Comparison of ENCODE assay signal across 8 cellular contexts in genomic region chr11:73982595-73982989, GRCh38. TPM values are rescaled to one million over a fixed set of nuclear protein-coding genes. Genes with fewer than 3 reads are reported as not detected.
DNase-seq lines count a peak whose midpoint lies in the region; ATAC-seq and TF ChIP-seq lines count a peak whose summit lies in the region.

Gene UCP2 (minus strand): TSS chr11:73982843. CDS start chr11:73978378, 4,465 bp downstream.

- H3K4me3 ChIP-seq in Karpas-422 (ENCODE audit: low read length) (peak within 1 kb of the TSS; percentile 80), foreskin fibroblast (ENCODE audit: low read depth in 1 of 2, low read length in 2 of 2) (peak within 1 kb of the TSS; percentile 78 to 81), stomach (peak within 1 kb of the TSS; percentile 57 to 64 (median 62))

- no peak for TF ChIP-seq CTCF in foreskin fibroblast (IDR thresholded peaks at IDR 0.05; ENCODE audit: low read depth, low read length)
- no peak for TF ChIP-seq CTCF in neural crest cell (conservative IDR thresholded peaks at IDR 0.05)
- no peak for TF ChIP-seq CTCF in stomach (IDR thresholded peaks at IDR 0.05)

- peak within 1 kb of the TSS; percentile 94 for H3K4me3 Mint-ChIP-seq in neural crest cell

- peaks cover 65% of the 10 kb centered on the region for H3K4me1 ChIP-seq in Karpas-422 (ENCODE audit: low read length)
- peaks cover 26 to 62% (median 45%) of the 10 kb centered on the region in 4 donors for H3K4me1 ChIP-seq in stomach

- peaks cover 43% of the 10 kb centered on the region for H3K4me1 Mint-ChIP-seq in neural crest cell

- H3K27me3 ChIP-seq in Karpas-422 (ENCODE audit: low read length) (no peaks in the 10 kb centered on the region), stomach (no peaks in the 10 kb centered on the region)

- DNase-seq in DMS53 treated with DMSO at 0.1 percent for 48 hours (lab: John Stamatoyannopoulos, UW; ENCODE audit: unreplicated experiment) (peak; percentile 99), Karpas-422 (peak; percentile 92), foreskin fibroblast (peak; percentile 60 to 88), neural crest cell (ENCODE audit: low read depth, low spot score) (peak; percentile 68), stomach (peak; percentile 91)
- DNase-seq in activated T-helper 9 cell treated with anti-CD3 and anti-CD28 coated beads, Interleukin-2, amount 50 U/mL, for 16 hours (ENCODE audit: low read depth): peak; percentile 78

- TF ChIP-seq EP300 in stomach (IDR thresholded peaks at IDR 0.05): no peak

- H3K79me2 ChIP-seq in Karpas-422 (ENCODE audit: low read length): peaks cover 13% of the 10 kb centered on the region

- H4K20me1 ChIP-seq in Karpas-422 (ENCODE audit: insufficient read depth, low read depth, low read length): peaks cover 21% of the 10 kb centered on the region

- peak; percentile 90 for TF ChIP-seq POLR2A in Raji (IDR thresholded peaks at IDR 0.05; ENCODE audit: insufficient read depth, low read depth, low read length)
- no peak for TF ChIP-seq POLR2A in stomach (IDR thresholded peaks at IDR 0.05)

- peak within 1 kb of the TSS; percentile 96 for H3K27ac ChIP-seq in Karpas-422 (ENCODE audit: low read length)
- H3K27ac ChIP-seq in stomach: peak within 1 kb of the TSS; percentile 89 to 96 (median 92)

- no peaks in the 10 kb centered on the region for H3K27me3 Mint-ChIP-seq in neural crest cell (ENCODE audit: low read depth)

- no peaks in the 10 kb centered on the region for H3K9me2 ChIP-seq in Karpas-422 (replicated peaks; ENCODE audit: insufficient read depth, low read length)

- H2AFZ ChIP-seq in Karpas-422 (ENCODE audit: low read length): peak within 1 kb of the TSS; percentile 34

- H3K36me3 Mint-ChIP-seq in neural crest cell (ENCODE audit: low read depth): peaks cover 8% of the 10 kb centered on the region

- peak within 1 kb of the TSS; percentile 98 for H3K9ac ChIP-seq in Karpas-422 (ENCODE audit: low read length)

- H3K4me2 ChIP-seq in Karpas-422 (ENCODE audit: low read depth, low read length, poor library complexity, severe bottlenecking): peak within 1 kb of the TSS; percentile 89

- intact Hi-C loops in stomach (cut with DNase I; ENCODE audit: low total_unique reads): no loop called here

- WGBS in stomach, 5 donors: 0 to 2% (median 1%) methylated on average over 22 to 43 of the region's 43 CpGs

- H3K27ac Mint-ChIP-seq in neural crest cell (ENCODE audit: unreplicated experiment): peak within 1 kb of the TSS; percentile 97

- no peaks in the 10 kb centered on the region for H3K9me3 ChIP-seq in Karpas-422 (ENCODE audit: low read length)
- no peaks in the 10 kb centered on the region for H3K9me3 ChIP-seq in stomach

- no peaks in the 10 kb centered on the region for H3K9me3 Mint-ChIP-seq in neural crest cell

- peak; percentile 60 for ATAC-seq in GM21723 (IDR thresholded peaks at IDR 0.05; ENCODE audit: unreplicated experiment)

- H3K36me3 ChIP-seq in Karpas-422 (ENCODE audit: insufficient read depth, low read length): peaks cover 38% of the 10 kb centered on the region
- peaks cover 3 to 19% (median 14%) of the 10 kb centered on the region in 4 donors for H3K36me3 ChIP-seq in stomach

RNA-seq across cellular contexts. Expression of gene UCP2, which starts in this region (rescaled TPM):
- 189 and 274 TPM in 2 replicates for total RNA-seq in Karpas-422 (2014; rRNA removed; shearing (Covaris generic); ENCODE audit: low replicate concordance)
- total RNA-seq in neural crest cell: 66.4 and 71.4 TPM in 2 replicates
- 100 to 1,000 TPM in 1 of 5 donors, 10 to 100 TPM in 4; 15.2 to 111 (median 41.9) TPM for total RNA-seq in stomach
- polyA plus RNA-seq in stomach: 10 to 100 TPM; 21.9 to 55.3 (median 49.3) TPM

Comparison
In these comparisons a context has a peak if more than half of its experiments do, and no peak if none do; other contexts are left out.
1. Peak in every context shown above with its lines: DNase-seq, ATAC-seq, H3K4me3 ChIP-seq and H3K27ac ChIP-seq.